Comparison of ENCODE assay signal across 21 cellular contexts in the genomic region with DNA sequence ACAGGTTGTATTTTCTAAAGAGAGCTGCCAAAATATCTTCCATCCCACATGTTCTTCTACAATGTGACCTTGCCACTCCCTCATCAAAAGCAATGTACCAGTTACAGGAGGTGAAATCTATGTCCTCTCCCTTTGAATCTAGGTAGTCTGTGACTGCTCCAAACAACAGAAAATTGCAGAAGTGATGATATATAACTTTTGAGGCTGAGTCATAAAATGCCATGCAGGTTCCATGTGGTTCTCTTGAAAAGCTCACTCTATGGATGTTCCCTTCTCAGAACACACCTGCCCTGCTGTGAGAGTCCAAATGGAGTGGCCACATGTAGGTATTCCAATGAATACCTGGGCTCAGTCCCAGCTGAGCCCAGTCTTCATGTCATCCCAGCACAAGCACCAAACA. TPM values are rescaled to one million over a fixed set of nuclear protein-coding genes. Genes with fewer than 3 reads are reported as not detected.
DNase-seq lines count a peak whose midpoint lies in the region; ATAC-seq, FAIRE-seq and TF ChIP-seq lines count a peak whose summit lies in the region.
"Had no signal": no experiment of that assay in that cellular context is flagged by ENCODE, and none has a peak within 500 bp of the region (broad histone marks: within the 10 kb centered on the region; RNA-seq: fewer than 3 reads in every experiment).

No MANE protein-coding gene starts in this region.

- no peaks in the 10 kb centered on the region for H3K9me2 ChIP-seq in GM23338 (ENCODE audit: insufficient read depth)

- H3K27me3 ChIP-seq in GM23338 (ENCODE audit: insufficient read depth) (no peaks in the 10 kb centered on the region), GM12878 (replicated peaks in 1 of 2; ENCODE audit: control insufficient read depth in 2 of 2, insufficient read depth in 2 of 2, low read length in 1 of 2) (no peaks in the 10 kb centered on the region), mammary epithelial cell (ENCODE audit: insufficient read depth, low read length) (peaks cover 5% of the 10 kb centered on the region)
- H3K27me3 ChIP-seq: BLaER1 had no signal

- H3K4me1 ChIP-seq in GM23338 (ENCODE audit: insufficient read depth) = no peaks in the 10 kb centered on the region
- H3K4me1 ChIP-seq in GM12878 (ENCODE audit: control insufficient read depth, insufficient read depth, low read length) = no peaks in the 10 kb centered on the region
- no peaks in the 10 kb centered on the region for H3K4me1 ChIP-seq in mammary epithelial cell (ENCODE audit: insufficient read depth, low read length)
- H3K4me1 ChIP-seq: BLaER1 had no signal

- H3K27ac ChIP-seq in GM23338 (ENCODE audit: low read depth) (no peak overlapping the region), GM12878 (ENCODE audit: control insufficient read depth, insufficient read depth) (no peak overlapping the region), mammary epithelial cell (ENCODE audit: insufficient read depth, low read depth, low read length) (no peak overlapping the region)
- H3K27ac ChIP-seq: BLaER1 had no signal

- no peaks in the 10 kb centered on the region for H4K20me1 ChIP-seq in GM23338 (replicated peaks; ENCODE audit: insufficient read depth)
- no peaks in the 10 kb centered on the region for H4K20me1 ChIP-seq in GM12878 (ENCODE audit: control insufficient read depth, insufficient read depth)
- H4K20me1 ChIP-seq in mammary epithelial cell (ENCODE audit: insufficient read depth, low read length) = no peaks in the 10 kb centered on the region
- H4K20me1 ChIP-seq: BLaER1 had no signal

- no peak for TF ChIP-seq EP300 in GM12878 (IDR thresholded peaks at IDR 0.05; ENCODE audit: borderline replicate concordance in 1 of 2, control insufficient read depth in 1 of 2, low read depth in 2 of 2, low read length in 2 of 2)

- H3K36me3 Mint-ChIP-seq in GM23338 (ENCODE audit: low read depth) = no peaks in the 10 kb centered on the region
- H3K36me3 Mint-ChIP-seq in stimulated activated effector memory CD8-positive, alpha-beta T cell treated with anti-CD3 and anti-CD28 coated beads, Interleukin-12 subunit alpha, Interleukin-12 subunit beta, amount 100 ng/mL, for 72 hours = no peaks in the 10 kb centered on the region
- H3K36me3 Mint-ChIP-seq in activated CD8-positive, alpha-beta T cell treated with anti-CD3 and anti-CD28 coated beads for 36 hours (ENCODE audit: low read depth) = no peaks in the 10 kb centered on the region
- H3K36me3 Mint-ChIP-seq: CD14-positive monocyte; CD8-positive, alpha-beta T cell had no signal

- H3K9ac ChIP-seq in GM12878 (ENCODE audit: control insufficient read depth, insufficient read depth, low read length) (no peak overlapping the region), mammary epithelial cell (ENCODE audit: insufficient read depth, low read length) (no peak overlapping the region)
- H3K9ac ChIP-seq: BLaER1 had no signal

- no peaks in the 10 kb centered on the region for H3K9me3 Mint-ChIP-seq in GM23338
- no peaks in the 10 kb centered on the region for H3K9me3 Mint-ChIP-seq in stimulated activated effector memory CD8-positive, alpha-beta T cell treated with anti-CD3 and anti-CD28 coated beads, Interleukin-12 subunit alpha, Interleukin-12 subunit beta, amount 100 ng/mL, for 72 hours
- no peaks in the 10 kb centered on the region for H3K9me3 Mint-ChIP-seq in activated CD8-positive, alpha-beta T cell treated with anti-CD3 and anti-CD28 coated beads for 36 hours
- H3K9me3 Mint-ChIP-seq: CD8-positive, alpha-beta T cell; HFFc6; IgD-negative memory B cell had no signal

- H3K79me2 ChIP-seq in GM23338 (replicated peaks; ENCODE audit: insufficient read depth) = no peaks in the 10 kb centered on the region
- no peaks in the 10 kb centered on the region for H3K79me2 ChIP-seq in GM12878 (ENCODE audit: control insufficient read depth, insufficient read depth, low read length)
- no peaks in the 10 kb centered on the region for H3K79me2 ChIP-seq in mammary epithelial cell (ENCODE audit: insufficient read depth, low read length)

- no peak overlapping the region for H3K4me2 ChIP-seq in GM23338
- no peak overlapping the region for H3K4me2 ChIP-seq in GM12878 (ENCODE audit: control insufficient read depth, insufficient read depth)
- H3K4me2 ChIP-seq in mammary epithelial cell (ENCODE audit: insufficient read depth, low read depth, low read length) = no peak overlapping the region
- H3K4me2 ChIP-seq: BLaER1 had no signal

- H2AFZ ChIP-seq in GM23338 (peak overlapping the region; percentile 60; the same call in 1 of the 2 replicates), GM12878 (ENCODE audit: control insufficient read depth, low read depth, low read length) (no peak overlapping the region), mammary epithelial cell (ENCODE audit: low read depth, low read length) (no peak overlapping the region)

- RAD21 ChIA-PET in GM12878 (lab: Charles Lee; ENCODE audit: unreplicated experiment) = no interaction called here

- TF ChIP-seq POLR2A in GM12891 (IDR thresholded peaks at IDR 0.05; ENCODE audit: low read depth, low read length) = no peak
- no peak for TF ChIP-seq POLR2A in GM12878 (IDR thresholded peaks at IDR 0.05; ENCODE audit: low read depth, low read length)
- no peak for TF ChIP-seq POLR2A in H54 (IDR thresholded peaks at IDR 0.05; ENCODE audit: low read depth, low read length)

- in situ Hi-C loops in GM12878 (cut with MboI) (no loop called here), mammary epithelial cell (cut with MboI; ENCODE audit: low sequenced_read_pairs in 2 of 2) (no loop called here)

- CTCF ChIA-PET in GM12878 (lab: Yijun Ruan, JAX) = no interaction called here
- CTCF ChIA-PET in activated CD8-positive, alpha-beta T cell treated with anti-CD3 and anti-CD28 coated beads for 36 hours (lab: Charles Lee) = interaction anchor here (1.0 kb wide), 1 partner anchor 539 kb away, joined by 3 read pairs; no protein-coding TSS in a partner anchor
- CTCF ChIA-PET in mammary epithelial cell (lab: Charles Lee; ENCODE audit: low non-redundant PET) = no interaction called here

- H3K4me1 Mint-ChIP-seq in GM23338 = peaks cover 4% of the 10 kb centered on the region
- H3K4me1 Mint-ChIP-seq in stimulated activated effector memory CD8-positive, alpha-beta T cell treated with anti-CD3 and anti-CD28 coated beads, Interleukin-12 subunit alpha, Interleukin-12 subunit beta, amount 100 ng/mL, for 72 hours = no peaks in the 10 kb centered on the region
- H3K4me1 Mint-ChIP-seq in activated CD8-positive, alpha-beta T cell treated with anti-CD3 and anti-CD28 coated beads for 36 hours (ENCODE audit: low read depth) = no peaks in the 10 kb centered on the region
- H3K4me1 Mint-ChIP-seq: CD14-positive monocyte had no signal

- SMC1A ChIA-PET in GM12878 (lab: Charles Lee; ENCODE audit: uncharacterized antibody, unreplicated experiment) = no interaction called here

- no peak overlapping the region for H3K27ac Mint-ChIP-seq in GM23338
- no peak overlapping the region for H3K27ac Mint-ChIP-seq in stimulated activated effector memory CD8-positive, alpha-beta T cell treated with anti-CD3 and anti-CD28 coated beads, Interleukin-12 subunit alpha, Interleukin-12 subunit beta, amount 100 ng/mL, for 72 hours
- no peak overlapping the region for H3K27ac Mint-ChIP-seq in activated CD8-positive, alpha-beta T cell treated with anti-CD3 and anti-CD28 coated beads for 36 hours
- H3K27ac Mint-ChIP-seq: CD14-positive monocyte; CD8-positive, alpha-beta T cell; HFFc6; IgD-negative memory B cell had no signal

- DNase-seq in GM12891 (ENCODE audit: insufficient read length, low spot score) (no peak), GM23338 (ENCODE audit: low spot score) (no peak), GM12878 (ENCODE audit: low read depth, low spot score) (no peak), H54 (ENCODE audit: insufficient read length, low spot score) (no peak), mammary epithelial cell (no peak)
- DNase-seq in stimulated activated effector memory CD8-positive, alpha-beta T cell treated with anti-CD3 and anti-CD28 coated beads, Interleukin-12 subunit alpha, Interleukin-12 subunit beta, amount 100 ng/mL, for 72 hours (ENCODE audit: low spot score in 2 of 2) = no peak
- no peak for DNase-seq in activated CD8-positive, alpha-beta T cell treated with anti-CD3 and anti-CD28 coated beads for 36 hours
- DNase-seq: 8988T; Calu3; CD8-positive, alpha-beta T cell; DMS79 treated with DMSO at 0.1 percent for 48 hours; GF-D8; H7; HFFc6; KBM-7 had no signal

- ATAC-seq in GM23338 (no peak), GM12878 (no peak; the same call in 2 of the 3 replicates)
- ATAC-seq in stimulated activated effector memory CD8-positive, alpha-beta T cell treated with anti-CD3 and anti-CD28 coated beads, Interleukin-12 subunit alpha, Interleukin-12 subunit beta, amount 100 ng/mL, for 72 hours = peak; percentile 31
- no peak for ATAC-seq in activated CD8-positive, alpha-beta T cell treated with anti-CD3 and anti-CD28 coated beads for 36 hours
- ATAC-seq: CD8-positive, alpha-beta T cell; HCT116; HepG2 had no signal

- no peaks in the 10 kb centered on the region for H3F3A ChIP-seq in GM23338 (replicated peaks; ENCODE audit: low read depth)

- POLR2A ChIA-PET in GM12878 (lab: Charles Lee) = no interaction called here
- POLR2A ChIA-PET in activated CD8-positive, alpha-beta T cell treated with anti-CD3 and anti-CD28 coated beads for 36 hours (lab: Charles Lee) = no interaction called here

- no peak overlapping the region for H3K4me3 Mint-ChIP-seq in GM23338
- H3K4me3 Mint-ChIP-seq in stimulated activated effector memory CD8-positive, alpha-beta T cell treated with anti-CD3 and anti-CD28 coated beads, Interleukin-12 subunit alpha, Interleukin-12 subunit beta, amount 100 ng/mL, for 72 hours = no peak overlapping the region
- H3K4me3 Mint-ChIP-seq in activated CD8-positive, alpha-beta T cell treated with anti-CD3 and anti-CD28 coated beads for 36 hours = no peak overlapping the region
- H3K4me3 Mint-ChIP-seq: CD14-positive monocyte; CD8-positive, alpha-beta T cell; HFFc6; IgD-negative memory B cell had no signal

- no TSS peak for BruUV-seq in GM12878 (replicated peaks; lab: Mats Ljungman, UMichigan)
- no TSS peak for BruUV-seq in mammary epithelial cell (replicated peaks; lab: Mats Ljungman, UMichigan)

- no peaks in the 10 kb centered on the region for H3K27me3 Mint-ChIP-seq in GM23338 (ENCODE audit: insufficient read depth, low read depth, poor library complexity)
- peaks cover 13% of the 10 kb centered on the region for H3K27me3 Mint-ChIP-seq in activated CD8-positive, alpha-beta T cell treated with anti-CD3 and anti-CD28 coated beads for 36 hours

- H3K36me3 ChIP-seq in GM23338 (ENCODE audit: insufficient read depth) (no peaks in the 10 kb centered on the region), GM12878 (ENCODE audit: control insufficient read depth in 2 of 2, insufficient read depth in 2 of 2, low read length in 1 of 2) (no peaks in the 10 kb centered on the region), mammary epithelial cell (ENCODE audit: insufficient read depth, low read length) (no peaks in the 10 kb centered on the region)
- H3K36me3 ChIP-seq: BLaER1 had no signal

- intact Hi-C loops in GM12878 (cut with micrococcal nuclease; ENCODE audit: unreplicated experiment) = no loop called here
- intact Hi-C loops in activated CD8-positive, alpha-beta T cell treated with anti-CD3 and anti-CD28 coated beads for 36 hours (cut with micrococcal nuclease) = no loop called here
- intact Hi-C loops in mammary epithelial cell (cut with micrococcal nuclease) = loop anchor here (1.0 kb wide), 1 partner anchor 9 kb away; no protein-coding TSS in a partner anchor

- dilution Hi-C loops in mammary epithelial cell (cut with HindIII; ENCODE audit: low sequenced_read_pairs) = no loop called here

- H3K9me3 ChIP-seq in GM12878 (replicated peaks; ENCODE audit: control insufficient read depth, insufficient read depth, low read length) (no peaks in the 10 kb centered on the region), mammary epithelial cell (replicated peaks; ENCODE audit: insufficient read depth, low read length) (no peaks in the 10 kb centered on the region)
- H3K9me3 ChIP-seq: BLaER1 had no signal

- no peak for FAIRE-seq in GM12891 (lab: Jason Lieb, UNC)
- no peak for FAIRE-seq in GM12878 (lab: Jason Lieb, UNC)
- no peak for FAIRE-seq in H54 (lab: Jason Lieb, UNC)
- FAIRE-seq: GM18507, HepG2 had no signal

- TF ChIP-seq CTCF in GM23338 (conservative IDR thresholded peaks at IDR 0.05; ENCODE audit: low read depth in 2 of 2) = no peak
- no peak for TF ChIP-seq CTCF in GM12878 (IDR thresholded peaks at IDR 0.05 in 2 of 3, conservative IDR thresholded peaks at IDR 0.05 in 1 of 3; ENCODE audit: control insufficient read depth in 2 of 3, extremely low read depth in 1 of 3, insufficient read depth in 1 of 3, low read depth in 3 of 3, low read length in 3 of 3)
- TF ChIP-seq CTCF in activated CD8-positive, alpha-beta T cell treated with anti-CD3 and anti-CD28 coated beads for 36 hours (IDR thresholded peaks at IDR 0.05) = no peak
- TF ChIP-seq CTCF in mammary epithelial cell (conservative IDR thresholded peaks at IDR 0.05 in 1 of 2, IDR thresholded peaks at IDR 0.05 in 1 of 2; ENCODE audit: extremely low read depth in 1 of 2, insufficient read depth in 1 of 2, low read depth in 1 of 2, low read length in 2 of 2) = no peak

- TF ChIP-seq RAD21 in GM12878 (IDR thresholded peaks at IDR 0.05; ENCODE audit: insufficient read depth, low read depth, low read length) = no peak

- H3K4me3 ChIP-seq in GM23338 (no peak overlapping the region), GM12878 (no peak overlapping the region), mammary epithelial cell (replicated peaks in 1 of 3; ENCODE audit: insufficient read depth in 1 of 3, low read depth in 2 of 3, low read length in 3 of 3) (no peak overlapping the region)
- H3K4me3 ChIP-seq: BLaER1 had no signal

RNA-seq across cellular contexts. Expression of a gene that starts 16.9 kb away (rescaled TPM):
- 8.2 TPM for polyA plus RNA-seq in GM12891 (2012; ENCODE audit: low read depth, missing spikeins)
- 63.6 and 65.4 TPM in 2 replicates for total RNA-seq in GM23338 (2014; rRNA removed; shearing (Covaris generic))
- polyA plus RNA-seq in GM23338 (2016; fragmentation: Nextera tagmentation; extraction: Ambion mirVana) (38.0 and 48.0 TPM in 2 replicates), GM12878 (2011; rRNA removed) (15.3 and 24.3 TPM in 2 replicates), GM12878 (2014; fragmentation: Illumina TruSeq; extraction: Trizol) (25.7 and 33.7 TPM in 2 replicates), GM12878 (2014; fragmentation: Nextera tagmentation; extraction: Ambion mirVana) (1 to 10 TPM; 8.5 to 9.8 TPM), GM12878 (2014; rRNA removed) (11.2 and 12.2 TPM in 2 replicates), GM12878 (2016; fragmentation: Nextera tagmentation; extraction: Ambion mirVana) (10 to 100 TPM; 17.0 to 18.8 TPM), mammary epithelial cell (3.6 TPM)
- total RNA-seq in GM12878 (2013; cell fraction: nucleolus; rRNA removed) = 117 and 124 TPM in 2 replicates
- total RNA-seq in GM12878 (2014; rRNA removed) (22.6 and 28.1 TPM in 2 replicates), GM12878 (2014; rRNA removed; fragmentation: Illumina TruSeq; extraction: Trizol) (34.6 and 36.3 TPM in 2 replicates), GM12878 (2021) (25.2 and 26.5 TPM in 2 replicates), mammary epithelial cell (10 to 100 TPM; 17.2 to 18.0 TPM)
- 7.6 TPM for polyA plus RNA-seq in GM12878 (2011; ENCODE audit: low read depth)
- polyA plus RNA-seq in GM12878 (2011; cell fraction: cytosol; rRNA removed) = 4.8 and 5.6 TPM in 2 replicates
- polyA plus RNA-seq in GM12878 (2011; cell fraction: nucleus; rRNA removed) = 34.4 and 39.4 TPM in 2 replicates
- polyA plus RNA-seq in GM12878 (2012) = 14.1 and 17.0 TPM in 2 replicates
- polyA minus RNA-seq in GM12878 (2011; rRNA and poly(A)+ RNA removed) = 28.4 and 41.4 TPM in 2 replicates
- polyA minus RNA-seq in GM12878 (2011; cell fraction: cytosol; rRNA and poly(A)+ RNA removed) = 12.8 and 15.9 TPM in 2 replicates
- 62.6 and 76.3 TPM in 2 replicates for polyA minus RNA-seq in GM12878 (2011; cell fraction: nucleus; rRNA and poly(A)+ RNA removed)
- 10 to 100 TPM; 24.7 to 25.7 TPM for total RNA-seq in activated CD8-positive, alpha-beta T cell treated with anti-CD3 and anti-CD28 coated beads for 36 hours
- polyA minus RNA-seq in mammary epithelial cell = 13.6 TPM
